ENCODE assay signal across 8 cellular contexts in genomic region chr11:73141031-73141308, GRCh38. TPM values are rescaled to one million over a fixed set of nuclear protein-coding genes. Genes with fewer than 3 reads are reported as not detected.
DNase-seq lines count a peak whose midpoint lies in the region; ATAC-seq, FAIRE-seq and TF ChIP-seq lines count a peak whose summit lies in the region.

No MANE protein-coding gene starts in this region.

- H3K36me3 Mint-ChIP-seq in activated B cell treated with CpG ODN at 0.5 μM for 24 hours (ENCODE audit: low read depth), result peaks cover 57% of the 10 kb centered on the region

- peak overlapping the region; percentile 99 for H3K4me3 Mint-ChIP-seq in activated B cell treated with CpG ODN at 0.5 μM for 24 hours

- no peaks in the 10 kb centered on the region for H3K27me3 ChIP-seq in neuron (ENCODE audit: insufficient read depth, low read length)

- peaks cover 21% of the 10 kb centered on the region for H3K4me1 ChIP-seq in neuron (ENCODE audit: insufficient read depth, low read length)

- intact Hi-C loops in activated B cell treated with CpG ODN at 0.5 μM for 24 hours (cut with micrococcal nuclease), result loop anchor here (1.0 to 2.0 kb wide), 2 partner anchors 14 to 217 kb away; no protein-coding TSS in a partner anchor

- H3K4me1 Mint-ChIP-seq in activated B cell treated with CpG ODN at 0.5 μM for 24 hours, result peaks cover 77% of the 10 kb centered on the region

- no peak for ATAC-seq in activated B cell treated with CpG ODN at 0.5 μM for 24 hours (ENCODE audit: low read depth)

- no peaks in the 10 kb centered on the region for H3K27me3 Mint-ChIP-seq in activated B cell treated with CpG ODN at 0.5 μM for 24 hours

- no peaks in the 10 kb centered on the region for H3K9me3 ChIP-seq in neuron (ENCODE audit: low read length)

- FAIRE-seq in GM19239 (lab: Jason Lieb, UNC), result no peak

- POLR2A ChIA-PET in activated B cell treated with CpG ODN at 0.5 μM for 24 hours (lab: Charles Lee), result interaction anchor here (0.6 to 15.2 kb wide), 5 partner anchors 11 to 216 kb away, joined by 3 to 551 read pairs (median 18); no protein-coding TSS in a partner anchor

- peaks cover 20% of the 10 kb centered on the region for H3K36me3 ChIP-seq in neuron (ENCODE audit: insufficient read depth, low read length)

- no peaks in the 10 kb centered on the region for H3K9me3 Mint-ChIP-seq in activated B cell treated with CpG ODN at 0.5 μM for 24 hours

- H2AFZ ChIP-seq in neuron (ENCODE audit: low read depth, low read length), result peak overlapping the region; percentile 94

- DNase-seq in activated T-cell treated with anti-CD3 and anti-CD28 coated beads for 1 hour (ENCODE audit: low read depth), result peak; percentile 10
- no peak for DNase-seq in activated T-cell treated with anti-CD3 and anti-CD28 coated beads for 4 hours
- no peak for DNase-seq in activated B cell treated with CpG ODN at 0.5 μM for 24 hours
- no peak for DNase-seq in epithelial cell of proximal tubule (ENCODE audit: low read depth)
- no peak for DNase-seq in T-helper 9 cell
- no peak for DNase-seq in GM19239 (ENCODE audit: insufficient read length, low spot score)
- DNase-seq in NCI-H345 (lab: John Stamatoyannopoulos, UW), result no peak

- CTCF ChIA-PET in activated B cell treated with CpG ODN at 0.5 μM for 24 hours (lab: Charles Lee), result interaction anchor here (2.2 to 10.8 kb wide), 4 partner anchors 11 to 217 kb away, joined by 9 to 156 read pairs (median 32); no protein-coding TSS in a partner anchor

- H3K4me3 ChIP-seq in epithelial cell of proximal tubule (ENCODE audit: low read depth, low read length), result peak overlapping the region; percentile 97
- H3K4me3 ChIP-seq in neuron (ENCODE audit: low read length), result peak overlapping the region; percentile 93

- H3K27ac Mint-ChIP-seq in activated B cell treated with CpG ODN at 0.5 μM for 24 hours, result peak overlapping the region; percentile 95

- TF ChIP-seq CTCF in activated B cell treated with CpG ODN at 0.5 μM for 24 hours (IDR thresholded peaks at IDR 0.05), result no peak
- TF ChIP-seq CTCF in epithelial cell of proximal tubule (conservative IDR thresholded peaks at IDR 0.05; ENCODE audit: low read depth, low read length), result no peak

RNA-seq across cellular contexts. Expression of gene FCHSD2, which starts 1.1 kb away (rescaled TPM):
- total RNA-seq in activated B cell treated with CpG ODN at 0.5 μM for 24 hours (176 and 207 TPM in 2 replicates), epithelial cell of proximal tubule (6.0 and 8.8 TPM in 2 replicates)

Comparison
In these comparisons a context has a peak if more than half of its experiments do, and no peak if none do; other contexts are left out.
1. RNA of gene FCHSD2, which starts 1.1 kb away (total RNA-seq): 176 to 207 TPM in activated B cell treated with CpG ODN at 0.5 μM for 24 hours; 6.0 to 8.8 TPM in epithelial cell of proximal tubule; every median in the first group is over 10 times any median in the second.